ENCODE assay signal across 19 cellular contexts in genomic region chr9:97077465-97078295, GRCh38. TPM values are rescaled to one million over a fixed set of nuclear protein-coding genes. Genes with fewer than 3 reads are reported as not detected.
DNase-seq lines count a peak whose midpoint lies in the region; ATAC-seq, FAIRE-seq and TF ChIP-seq lines count a peak whose summit lies in the region.
"Had no signal": no experiment of that assay in that cellular context is flagged by ENCODE, and none has a peak within 500 bp of the region (broad histone marks: within the 10 kb centered on the region; RNA-seq: fewer than 3 reads in every experiment).

No MANE protein-coding gene starts in this region.

- H3K79me2 ChIP-seq in SK-N-SH (ENCODE audit: insufficient read depth), result no peaks in the 10 kb centered on the region
- H3K79me2 ChIP-seq in K562 (ENCODE audit: control insufficient read depth, insufficient read depth, low read length), result no peaks in the 10 kb centered on the region

- H4K8ac ChIP-seq in neuronal stem cell (ENCODE audit: low read depth, low read length), result peak overlapping the region; percentile 17

- H3K27ac ChIP-seq in SK-N-SH (ENCODE audit: low read depth in 2 of 2, low read length in 1 of 2) (no peak overlapping the region), K562 (ENCODE audit: extremely low read depth, low read depth, low read length) (no peak overlapping the region), neuronal stem cell (replicated peaks; ENCODE audit: low read length) (no peak overlapping the region), aorta (ENCODE audit: low read depth in 1 of 2, low read length in 2 of 2) (no peak overlapping the region)
- H3K27ac ChIP-seq: BLaER1 treated with 17β-estradiol and CSF1 and Interleukin-3, amounts not matched to agents 10 nM and 100 nM had no signal

- CTCF ChIA-PET in SK-N-SH (lab: Yijun Ruan, JAX) (no interaction called here), K562 (lab: Yijun Ruan, JAX; ENCODE audit: low intra/inter-chr PET ratio) (no interaction called here)

- no peak for FAIRE-seq in K562 (lab: Jason Lieb, UNC)
- FAIRE-seq: G401.6, GM12891, HTR-8/SVneo had no signal

- no peak overlapping the region for H4K91ac ChIP-seq in neuronal stem cell (ENCODE audit: low read depth, low read length, poor library complexity)

- H3K4me3 ChIP-seq in SK-N-SH (ENCODE audit: low read depth in 2 of 2, low read length in 1 of 2), result no peak overlapping the region
- H3K4me3 ChIP-seq in K562, result no peak overlapping the region
- no peak overlapping the region for H3K4me3 ChIP-seq in neuronal stem cell (ENCODE audit: low read length in 2 of 2)
- no peak overlapping the region for H3K4me3 ChIP-seq in aorta (ENCODE audit: low read length in 2 of 2)
- H3K4me3 ChIP-seq: BLaER1 treated with 17β-estradiol and CSF1 and Interleukin-3, amounts not matched to agents 10 nM and 100 nM; HAP-1 had no signal

- intact Hi-C loops in K562 (cut with micrococcal nuclease) (no loop called here), aorta (cut with DNase I) (no loop called here), Right ventricle myocardium inferior (cut with DNase I) (no loop called here)

- H2AK5ac ChIP-seq in neuronal stem cell (ENCODE audit: low read depth, low read length), result no peak overlapping the region

- H3K9me3 ChIP-seq in SK-N-SH (no peaks in the 10 kb centered on the region), K562 (replicated peaks; ENCODE audit: control insufficient read depth, insufficient read depth, low read depth, low read length) (no peaks in the 10 kb centered on the region), neuronal stem cell (replicated peaks in 1 of 2; ENCODE audit: control insufficient read depth in 2 of 2, insufficient read depth in 1 of 2, low read depth in 1 of 2, low read length in 2 of 2) (no peaks in the 10 kb centered on the region), aorta (ENCODE audit: control insufficient read depth, low read length) (no peaks in the 10 kb centered on the region)
- H3K9me3 ChIP-seq: HAP-1 had no signal

- TF ChIP-seq RAD21 in SK-N-SH (IDR thresholded peaks at IDR 0.05; ENCODE audit: low read length) (no peak), K562 (CRISPR knock-in tag; conservative IDR thresholded peaks at IDR 0.05 in 1 of 2, IDR thresholded peaks at IDR 0.05 in 1 of 2) (no peak)

- 70% methylated on average over 20 of the region's 36 CpGs for WGBS in SK-N-SH (ENCODE audit: low lambda C conversion rate)
- 75% methylated on average over 30 of the region's 36 CpGs for WGBS in K562 (ENCODE audit: insufficient coverage, low coverage, missing lambda C conversion rate)
- no CpG with 5 or more reads among the region's 36 CpGs for WGBS in neuronal stem cell (ENCODE audit: extremely low coverage in 2 of 2, insufficient read length in 2 of 2, insufficient replicate concordance in 1 of 2), 2 donors
- WGBS in aorta, 2 donors, result 57 to 62% methylated on average over 36 of the region's 36 CpGs

- H3K9me1 ChIP-seq in K562 (ENCODE audit: control insufficient read depth, insufficient read depth, low read length), result no peaks in the 10 kb centered on the region

- H4K20me1 ChIP-seq in SK-N-SH (ENCODE audit: insufficient read depth) (no peaks in the 10 kb centered on the region), K562 (replicated peaks; ENCODE audit: control insufficient read depth, insufficient read depth, low read length) (no peaks in the 10 kb centered on the region)
- H4K20me1 ChIP-seq: BLaER1 treated with 17β-estradiol and CSF1 and Interleukin-3, amounts not matched to agents 10 nM and 100 nM had no signal

- H2BK5ac ChIP-seq in neuronal stem cell (ENCODE audit: low read length), result no peak overlapping the region

- H3K14ac ChIP-seq in neuronal stem cell (ENCODE audit: low read length), result peak overlapping the region; percentile 38

- H3K23ac ChIP-seq in neuronal stem cell (ENCODE audit: low read depth, low read length, poor library complexity), result no peak overlapping the region

- no peak overlapping the region for H2AFZ ChIP-seq in SK-N-SH (ENCODE audit: low read depth)
- no peak overlapping the region for H2AFZ ChIP-seq in K562 (ENCODE audit: low read depth, low read length)
- H2AFZ ChIP-seq in neuronal stem cell (ENCODE audit: low read length), result no peak overlapping the region

- H3F3A ChIP-seq in SK-N-SH (replicated peaks; ENCODE audit: insufficient read depth), result no peaks in the 10 kb centered on the region

- ATAC-seq in SK-N-SH treated with all-trans-retinoic acid at 6 μM for 48 hours, result no peak
- ATAC-seq in K562, result no peak
- peak; percentile 21 for ATAC-seq in aorta (ENCODE audit: low FRiP score)
- ATAC-seq in Right ventricle myocardium inferior, result no peak

- POLR2A ChIA-PET in SK-N-SH (lab: Yijun Ruan, JAX) (no interaction called here), K562 (lab: Yijun Ruan, JAX) (interaction anchor here (0.8 kb wide), 1 partner anchor 1304 kb away, joined by 3 read pairs; no protein-coding TSS in a partner anchor)

- no peak overlapping the region for H2BK120ac ChIP-seq in neuronal stem cell (ENCODE audit: low read depth, low read length)

- no peak for TF ChIP-seq EP300 in SK-N-SH (IDR thresholded peaks at IDR 0.05; ENCODE audit: borderline replicate concordance in 1 of 2, low read depth in 1 of 2, low read length in 1 of 2)
- no peak for TF ChIP-seq EP300 in K562 (IDR thresholded peaks at IDR 0.05; ENCODE audit: low read length)

- no peak overlapping the region for H2BK15ac ChIP-seq in neuronal stem cell (ENCODE audit: low read length)

- no peak overlapping the region for H3K18ac ChIP-seq in neuronal stem cell (ENCODE audit: low read length)

- BruUV-seq in K562 (replicated peaks; lab: Mats Ljungman, UMichigan), result no TSS peak

- no peaks in the 10 kb centered on the region for H3K79me1 ChIP-seq in neuronal stem cell (ENCODE audit: low read depth, low read length)

- in situ Hi-C loops in K562 (cut with MboI), result no loop called here

- no peak overlapping the region for H3K4ac ChIP-seq in neuronal stem cell (ENCODE audit: low read length)

- H3K9me2 ChIP-seq in SK-N-SH, result no peaks in the 10 kb centered on the region

- TF ChIP-seq POLR2A in K562 (conservative IDR thresholded peaks at IDR 0.05), result no peak

- DNase-seq in SK-N-SH, result peak; percentile 27
- DNase-seq in K562 (ENCODE audit: extremely low read depth in 1 of 4, low spot score in 3 of 4), result no peak
- DNase-seq in neuronal stem cell (ENCODE audit: low spot score), result no peak
- DNase-seq in aorta, result peak in 1 of 2 donors; percentile 67
- DNase-seq in Right ventricle myocardium inferior (ENCODE audit: missing footprints), result no peak
- no peak for DNase-seq in kidney tubule cell (ENCODE audit: low spot score)
- DNase-seq: ACHN; Calu3; CD4-positive, CD25-positive, alpha-beta regulatory T cell; DMS 273 treated with DMSO at 0.1 percent for 48 hours; DMS79 treated with DMSO at 0.1 percent for 48 hours; EL; GOT3 had no signal

- H3K27me3 ChIP-seq in SK-N-SH (ENCODE audit: insufficient read depth) (peaks cover 4% of the 10 kb centered on the region; the same call in 1 of the 2 replicates), K562 (ENCODE audit: control insufficient read depth in 2 of 2, insufficient read depth in 2 of 2, low read length in 2 of 2) (peaks cover 3 to 9% of the 10 kb centered on the region in 2 experiments; a peak in 4 of 5 replicates), neuronal stem cell (ENCODE audit: control insufficient read depth in 3 of 3, insufficient read depth in 3 of 3, low read depth in 1 of 3, low read length in 3 of 3) (peaks cover 0 to 1% (median 0%) of the 10 kb centered on the region in 3 experiments), aorta (ENCODE audit: control insufficient read depth in 1 of 2, insufficient read depth in 2 of 2, low read length in 1 of 2) (no peaks in the 10 kb centered on the region)
- H3K27me3 ChIP-seq: BLaER1 treated with 17β-estradiol and CSF1 and Interleukin-3, amounts not matched to agents 10 nM and 100 nM had no signal

- H3K36me3 ChIP-seq in SK-N-SH (replicated peaks in 1 of 2; ENCODE audit: control insufficient read depth in 1 of 2, insufficient read depth in 2 of 2, low read length in 1 of 2) (no peaks in the 10 kb centered on the region), K562 (ENCODE audit: control insufficient read depth, insufficient read depth, low read length) (no peaks in the 10 kb centered on the region), neuronal stem cell (replicated peaks in 1 of 2; ENCODE audit: control insufficient read depth in 2 of 2, insufficient read depth in 2 of 2, low read length in 2 of 2) (no peaks in the 10 kb centered on the region), aorta (ENCODE audit: control insufficient read depth in 1 of 2, insufficient read depth in 2 of 2, low read length in 1 of 2) (no peaks in the 10 kb centered on the region)
- H3K36me3 ChIP-seq: BLaER1 treated with 17β-estradiol and CSF1 and Interleukin-3, amounts not matched to agents 10 nM and 100 nM; HAP-1 had no signal

- TF ChIP-seq CTCF in SK-N-SH (IDR thresholded peaks at IDR 0.05), result no peak
- no peak for TF ChIP-seq CTCF in K562 (IDR thresholded peaks at IDR 0.05 in 2 of 3, conservative IDR thresholded peaks at IDR 0.05 in 1 of 3; ENCODE audit: insufficient read depth in 2 of 3, low read depth in 1 of 3, low read length in 3 of 3)

- H3K9ac ChIP-seq in SK-N-SH, result no peak overlapping the region
- H3K9ac ChIP-seq in K562 (ENCODE audit: insufficient read depth in 1 of 2, low read depth in 2 of 2, low read length in 2 of 2), result no peak overlapping the region
- no peak overlapping the region for H3K9ac ChIP-seq in neuronal stem cell (ENCODE audit: low read depth, low read length, poor library complexity)
- H3K9ac ChIP-seq: BLaER1 treated with 17β-estradiol and CSF1 and Interleukin-3, amounts not matched to agents 10 nM and 100 nM had no signal

- H3K4me2 ChIP-seq in SK-N-SH, result no peak overlapping the region
- no peak overlapping the region for H3K4me2 ChIP-seq in K562 (ENCODE audit: insufficient read depth, low read length)
- no peak overlapping the region for H3K4me2 ChIP-seq in neuronal stem cell (ENCODE audit: insufficient read depth, low read length, poor library complexity, severe bottlenecking)
- H3K4me2 ChIP-seq: BLaER1 treated with 17β-estradiol and CSF1 and Interleukin-3, amounts not matched to agents 10 nM and 100 nM had no signal

- H2BK12ac ChIP-seq in neuronal stem cell (ENCODE audit: low read length), result no peak overlapping the region

- H3K4me1 ChIP-seq in SK-N-SH (ENCODE audit: control insufficient read depth in 1 of 2, insufficient read depth in 2 of 2, low read depth in 1 of 2, low read length in 1 of 2) (no peaks in the 10 kb centered on the region; a peak in 1 of 4 replicates), K562 (replicated peaks in 1 of 2; ENCODE audit: control insufficient read depth in 2 of 2, insufficient read depth in 2 of 2, low read length in 2 of 2) (peaks cover 0 to 7% of the 10 kb centered on the region in 2 experiments; a peak in 1 of 5 replicates), neuronal stem cell (ENCODE audit: control insufficient read depth in 2 of 2, insufficient read depth in 1 of 2, low read depth in 1 of 2, low read length in 2 of 2) (peaks cover 1 to 3% of the 10 kb centered on the region in 2 donors), aorta (ENCODE audit: control insufficient read depth in 1 of 2, insufficient read depth in 2 of 2, low read length in 2 of 2) (no peaks in the 10 kb centered on the region)
- H3K4me1 ChIP-seq: BLaER1 treated with 17β-estradiol and CSF1 and Interleukin-3, amounts not matched to agents 10 nM and 100 nM; HAP-1 had no signal

RNA-seq across cellular contexts. Expression of gene CTSV, which starts 38.7 kb away (rescaled TPM):
- polyA plus RNA-seq in SK-N-SH (2012; rRNA removed), result 3.1 TPM in 2 replicates
- polyA plus RNA-seq in SK-N-SH (2012; cell fraction: cytosol; rRNA removed), result 3.4 and 3.5 TPM in 2 replicates
- polyA plus RNA-seq in SK-N-SH (2012; cell fraction: nucleus; rRNA removed), result 0.59 and 0.98 TPM in 2 replicates
- total RNA-seq in K562 (2011; cell fraction: chromatin; rRNA removed; ENCODE audit: low replicate concordance), result 0.09 and 0.12 TPM in 2 replicates
- not detected in 2 replicates for total RNA-seq in K562 (2011; cell fraction: nucleolus; rRNA removed)
- total RNA-seq in K562 (2011; cell fraction: nucleoplasm; rRNA removed), result 0.07 and 0.15 TPM in 2 replicates
- total RNA-seq in K562 (2014; rRNA removed), result 0.04 TPM in 1 of 2 replicates, not detected in the other
- total RNA-seq in K562 (2014; rRNA removed; fragmentation: Illumina TruSeq; extraction: Trizol), result 0.18 TPM in 1 of 2 replicates, not detected in the other
- total RNA-seq in K562 (2015; rRNA removed; fragmentation: Illumina TruSeq; extraction: Trizol), result 0.11 and 0.14 TPM in 2 replicates
- total RNA-seq in K562 (2021), result not detected in 2 replicates
- polyA plus RNA-seq in K562 (2011; rRNA removed), result 0.06 and 0.11 TPM in 2 replicates
- polyA plus RNA-seq in K562 (2011; cell fraction: cytosol; rRNA removed), result 0.04 and 0.19 TPM in 2 replicates
- 0.07 TPM in 1 of 2 replicates, not detected in the other for polyA plus RNA-seq in K562 (2011; cell fraction: nucleus; rRNA removed)
- polyA plus RNA-seq in K562 (2012), result 0.21 and 0.66 TPM in 2 replicates
- polyA plus RNA-seq in K562 (2014; fragmentation: Illumina TruSeq; extraction: Trizol), result 0.12 TPM in 1 of 2 replicates, not detected in the other
- under 1 TPM; 0.35 to 0.39 TPM for polyA plus RNA-seq in K562 (2014; fragmentation: Nextera tagmentation; extraction: Ambion mirVana)
- 0.12 TPM in 1 of 2 replicates, not detected in the other for polyA plus RNA-seq in K562 (2014; rRNA removed)
- 0.18 and 0.24 TPM in 2 replicates for polyA minus RNA-seq in K562 (2011; rRNA and poly(A)+ RNA removed)
- polyA minus RNA-seq in K562 (2011; cell fraction: cytosol; rRNA and poly(A)+ RNA removed), result not detected in 2 replicates
- polyA minus RNA-seq in K562 (2011; cell fraction: nucleus; rRNA and poly(A)+ RNA removed), result 0.22 TPM in 1 of 2 replicates, not detected in the other
- 20.7 TPM for polyA plus RNA-seq in neuronal stem cell (2013, experiment 1 of 2)
- polyA plus RNA-seq in neuronal stem cell (2013, experiment 2 of 2), result 20.4 TPM
- not detected for total RNA-seq in aorta
- polyA plus RNA-seq in aorta, result 1 to 10 TPM in 1 of 2 donors, not detected in 1; 2.3 TPM
- total RNA-seq in Right ventricle myocardium inferior, result not detected
